ENCODE assay signal across 19 cellular contexts in genomic region chr11:10550503-10550902, GRCh38. TPM values are rescaled to one million over a fixed set of nuclear protein-coding genes. Genes with fewer than 3 reads are reported as not detected.
DNase-seq lines count a peak whose midpoint lies in the region; ATAC-seq and TF ChIP-seq lines count a peak whose summit lies in the region.
"Had no signal": no experiment of that assay in that cellular context is flagged by ENCODE, and none has a peak within 500 bp of the region (broad histone marks: within the 10 kb centered on the region; RNA-seq: fewer than 3 reads in every experiment).

No MANE protein-coding gene starts in this region.

- H3K4me3 ChIP-seq in AG04450 (ENCODE audit: low read depth, low read length) (no peak overlapping the region), mammary epithelial cell (replicated peaks in 1 of 3; ENCODE audit: insufficient read depth in 1 of 3, low read depth in 2 of 3, low read length in 3 of 3) (no peak overlapping the region), hepatocyte (no peak overlapping the region), suprapubic skin (no peak overlapping the region)
- H3K4me3 ChIP-seq: dorsolateral prefrontal cortex, tibial nerve had no signal

- no peak for TF ChIP-seq POLR2A in suprapubic skin (IDR thresholded peaks at IDR 0.05)

- H3K4me2 ChIP-seq in mammary epithelial cell (ENCODE audit: insufficient read depth, low read depth, low read length) (no peak overlapping the region), hepatocyte (no peak overlapping the region)

- in situ Hi-C loops in mammary epithelial cell (cut with MboI; ENCODE audit: low sequenced_read_pairs in 2 of 2), result no loop called here

- WGBS in mammary epithelial cell (ENCODE audit: low coverage, missing lambda C conversion rate), result 100% methylated on average over 1 of the region's 1 CpG
- 92% methylated on average over 1 of the region's 1 CpG for WGBS in hepatocyte (ENCODE audit: low lambda C conversion rate, missing lambda C conversion rate)
- 73% methylated on average over 1 of the region's 1 CpG for WGBS in suprapubic skin

- CTCF ChIA-PET in AG04450 (lab: Charles Lee), result interaction anchor here (4.1 kb wide), 1 partner anchor 9 kb away, joined by 25 read pairs; the partner anchor contains the start of gene RNF141
- CTCF ChIA-PET in mammary epithelial cell (lab: Charles Lee; ENCODE audit: low non-redundant PET), result interaction anchor here (1.0 kb wide), 1 partner anchor 10 kb away, joined by 3 read pairs; the partner anchor contains the start of gene RNF141

- H3K36me3 ChIP-seq in mammary epithelial cell (ENCODE audit: insufficient read depth, low read length) (no peaks in the 10 kb centered on the region), hepatocyte (replicated peaks; ENCODE audit: insufficient read depth, low read depth) (no peaks in the 10 kb centered on the region), suprapubic skin (no peaks in the 10 kb centered on the region)
- H3K36me3 ChIP-seq: tibial nerve had no signal

- dilution Hi-C loops in mammary epithelial cell (cut with HindIII; ENCODE audit: low sequenced_read_pairs), result no loop called here

- no peak for TF ChIP-seq EP300 in suprapubic skin (IDR thresholded peaks at IDR 0.05)

- BruUV-seq in mammary epithelial cell (replicated peaks; lab: Mats Ljungman, UMichigan), result no TSS peak

- TF ChIP-seq CTCF in AG04450 (IDR thresholded peaks at IDR 0.05; ENCODE audit: low read depth, low read length) (no peak), mammary epithelial cell (conservative IDR thresholded peaks at IDR 0.05 in 1 of 2, IDR thresholded peaks at IDR 0.05 in 1 of 2; ENCODE audit: extremely low read depth in 1 of 2, insufficient read depth in 1 of 2, low read depth in 1 of 2, low read length in 2 of 2) (no peak), hepatocyte (IDR thresholded peaks at IDR 0.05; ENCODE audit: poor library complexity) (no peak), suprapubic skin (IDR thresholded peaks at IDR 0.05) (no peak)

- POLR2A ChIA-PET in AG04450 (lab: Yijun Ruan, JAX), result no interaction called here

- H3K4me1 ChIP-seq in mammary epithelial cell (ENCODE audit: insufficient read depth, low read length) (no peaks in the 10 kb centered on the region), hepatocyte (ENCODE audit: insufficient read depth) (no peaks in the 10 kb centered on the region), suprapubic skin (no peaks in the 10 kb centered on the region)
- H3K4me1 ChIP-seq: tibial nerve had no signal

- intact Hi-C loops in mammary epithelial cell (cut with micrococcal nuclease), result no loop called here

- H4K20me1 ChIP-seq in mammary epithelial cell (ENCODE audit: insufficient read depth, low read length), result no peaks in the 10 kb centered on the region
- no peaks in the 10 kb centered on the region for H4K20me1 ChIP-seq in hepatocyte (ENCODE audit: insufficient read depth, poor library complexity, severe bottlenecking)

- H3K79me2 ChIP-seq in mammary epithelial cell (ENCODE audit: insufficient read depth, low read length) (no peaks in the 10 kb centered on the region), hepatocyte (no peaks in the 10 kb centered on the region)

- H3K27me3 ChIP-seq in AG04450 (ENCODE audit: control insufficient read depth, insufficient read depth, low read length), result no peaks in the 10 kb centered on the region
- no peaks in the 10 kb centered on the region for H3K27me3 ChIP-seq in mammary epithelial cell (ENCODE audit: insufficient read depth, low read length)
- H3K27me3 ChIP-seq in hepatocyte, result no peaks in the 10 kb centered on the region
- H3K27me3 ChIP-seq in suprapubic skin, result no peaks in the 10 kb centered on the region
- H3K27me3 ChIP-seq: dorsolateral prefrontal cortex, tibial nerve had no signal

- H2AFZ ChIP-seq in mammary epithelial cell (ENCODE audit: low read depth, low read length) (no peak overlapping the region), hepatocyte (no peak overlapping the region)

- ATAC-seq in GM18861 (IDR thresholded peaks at IDR 0.05; ENCODE audit: unreplicated experiment) (no peak), GM19463 (IDR thresholded peaks at IDR 0.05; ENCODE audit: unreplicated experiment) (no peak)

- H3K9ac ChIP-seq in mammary epithelial cell (ENCODE audit: insufficient read depth, low read length), result no peak overlapping the region

- DNase-seq in AG04450 (ENCODE audit: low read depth, low spot score), result peak; percentile 21
- peak; percentile 50 for DNase-seq in LHCN-M2 (ENCODE audit: low read depth)
- DNase-seq in mammary epithelial cell, result peak; percentile 63
- DNase-seq in hepatocyte (ENCODE audit: low spot score), result no peak
- no peak for DNase-seq in HK-2 (ENCODE audit: unreplicated experiment)
- no peak for DNase-seq in suprapubic skin (ENCODE audit: low spot score in 2 of 2)
- DNase-seq: AML-193; aorta; dorsolateral prefrontal cortex; H9; NCI-H345; retina; stimulated activated CD4-positive, alpha-beta T cell treated with anti-CD3 and anti-CD28 coated beads, Interleukin-2, amount 100 ng/mL, for 48 hours; stimulated activated CD8-positive, alpha-beta memory T cell treated with anti-CD3 and anti-CD28 coated beads, Interleukin-4, amount 100 ng/mL, for 48 hours had no signal

- H3K9me3 ChIP-seq in AG04450 (ENCODE audit: control insufficient read depth, insufficient read depth, low read length), result no peaks in the 10 kb centered on the region
- no peaks in the 10 kb centered on the region for H3K9me3 ChIP-seq in mammary epithelial cell (replicated peaks; ENCODE audit: insufficient read depth, low read length)
- H3K9me3 ChIP-seq in hepatocyte (ENCODE audit: low read depth), result no peaks in the 10 kb centered on the region
- no peaks in the 10 kb centered on the region for H3K9me3 ChIP-seq in suprapubic skin

- H3K9me2 ChIP-seq in hepatocyte (replicated peaks; ENCODE audit: insufficient read depth), result no peaks in the 10 kb centered on the region

- H3K27ac ChIP-seq in AG04450 (ENCODE audit: low read depth, low read length) (no peak overlapping the region), mammary epithelial cell (ENCODE audit: insufficient read depth, low read depth, low read length) (no peak overlapping the region), hepatocyte (peak overlapping the region; percentile 37), suprapubic skin (no peak overlapping the region)
- H3K27ac ChIP-seq: dorsolateral prefrontal cortex, tibial nerve had no signal

RNA-seq across cellular contexts. Expression of gene RNF141, which starts 9.5 kb away (rescaled TPM):
- polyA plus RNA-seq in AG04450 (2011; rRNA removed) (23.7 and 34.8 TPM in 2 replicates), mammary epithelial cell (16.2 TPM), hepatocyte (20.7 and 21.2 TPM in 2 replicates)
- 10.9 and 16.8 TPM in 2 replicates for polyA minus RNA-seq in AG04450 (2011; rRNA and poly(A)+ RNA removed)
- total RNA-seq in LHCN-M2 (2014; rRNA removed) (25.6 and 28.8 TPM in 2 replicates), mammary epithelial cell (10 to 100 TPM; 45.7 to 58.2 TPM), hepatocyte (31.1 and 32.9 TPM in 2 replicates), suprapubic skin (10 to 100 TPM; 68.2 to 83.4 (median 73.7) TPM)
- 21.8 TPM for polyA plus RNA-seq in LHCN-M2 (2012)
- 9.1 TPM for polyA minus RNA-seq in mammary epithelial cell

RNA-seq across cellular contexts. Expression of gene LYVE1, which starts 18.0 kb away (rescaled TPM):
- polyA plus RNA-seq in AG04450 (2011; rRNA removed) (0.10 and 0.19 TPM in 2 replicates), mammary epithelial cell (not detected), hepatocyte (2.9 and 4.3 TPM in 2 replicates)
- polyA minus RNA-seq in AG04450 (2011; rRNA and poly(A)+ RNA removed), result 0.13 TPM in 1 of 2 replicates, not detected in the other
- total RNA-seq in LHCN-M2 (2014; rRNA removed) (0.06 TPM in 1 of 2 replicates, not detected in the other), mammary epithelial cell (not detected), hepatocyte (4.5 and 9.1 TPM in 2 replicates), suprapubic skin (10 to 100 TPM in 2 of 4 donors, 1 to 10 TPM in 2; 3.9 to 17.0 (median 11.1) TPM)
- not detected for polyA plus RNA-seq in LHCN-M2 (2012)
- polyA minus RNA-seq in mammary epithelial cell, result not detected
- total RNA-seq: activated T-helper 2 cell treated with anti-CD3 and anti-CD28 coated beads, Interferon-gamma antibody, Interleukin-2, Interleukin-4, amounts not matched to agents 10 μg/mL and 5 μg/mL and 100 μg/mL, durations not matched to agents 14 hours and 24 hours and 36 hours; H9 had no signal
- polyA plus RNA-seq: neural cell had no signal

Comparison
In these comparisons a context has a peak if more than half of its experiments do, and no peak if none do; other contexts are left out.
1. DNase-seq: peak in AG04450 (single experiment), LHCN-M2 (single experiment) and mammary epithelial cell (single experiment); none in hepatocyte (single experiment), HK-2 (single experiment) and suprapubic skin (0 of 2).